Comparison of ENCODE assay signal across 8 cellular contexts in genomic region chrX:54529559-54530357, GRCh38. TPM values are rescaled to one million over a fixed set of nuclear protein-coding genes. Genes with fewer than 3 reads are reported as not detected.
DNase-seq lines count a peak whose midpoint lies in the region; ATAC-seq, FAIRE-seq and TF ChIP-seq lines count a peak whose summit lies in the region.

Gene GNL3L (plus strand): TSS chrX:54530219. CDS start chrX:54532567, 2,348 bp downstream.

- H3K9me1 ChIP-seq in keratinocyte (ENCODE audit: control insufficient read depth, extremely low read depth, insufficient read depth, low read length) = no peaks in the 10 kb centered on the region

- TF ChIP-seq CTCF in keratinocyte (optimal IDR thresholded peaks at IDR 0.05 in 1 of 3, IDR thresholded peaks at IDR 0.05 in 1 of 3, conservative IDR thresholded peaks at IDR 0.05 in 1 of 3; ENCODE audit: extremely low read depth in 1 of 3, insufficient read depth in 2 of 3, low read length in 3 of 3) = no peak

- H3K9ac ChIP-seq in keratinocyte (ENCODE audit: control insufficient read depth, extremely low read depth, insufficient read depth, low read length) = peak within 1 kb of the TSS; percentile 85

- peaks cover 27% of the 10 kb centered on the region for H3K4me1 Mint-ChIP-seq in central memory CD8-positive, alpha-beta T cell

- peak within 1 kb of the TSS; percentile 82 for H3K4me2 ChIP-seq in keratinocyte (ENCODE audit: control insufficient read depth, extremely low read depth, insufficient read depth, low read depth, low read length)

- peaks cover 0 to 1% of the 10 kb centered on the region in 2 experiments for H3K36me3 ChIP-seq in keratinocyte (ENCODE audit: control insufficient read depth in 2 of 2, extremely low read depth in 1 of 2, insufficient read depth in 2 of 2, low read length in 2 of 2)

- no peak for FAIRE-seq in keratinocyte (lab: Jason Lieb, UNC)

- H3K27ac Mint-ChIP-seq in central memory CD8-positive, alpha-beta T cell (ENCODE audit: low read depth) = peak within 1 kb of the TSS; percentile 92

- H3K79me2 ChIP-seq in keratinocyte (ENCODE audit: control insufficient read depth, insufficient read depth, low read length) = peaks cover 33% of the 10 kb centered on the region

- peak within 1 kb of the TSS; percentile 78 for H3K27ac ChIP-seq in keratinocyte (ENCODE audit: control insufficient read depth, insufficient read depth, low read length)

- no peaks in the 10 kb centered on the region for H3K27me3 Mint-ChIP-seq in central memory CD8-positive, alpha-beta T cell

- H3K4me1 ChIP-seq in keratinocyte (ENCODE audit: control insufficient read depth, extremely low read depth, insufficient read depth, low read length) = peaks cover 8% of the 10 kb centered on the region

- dilution Hi-C loops in keratinocyte (cut with MboI; ENCODE audit: extremely low pct_ligation_motif_present, low sequenced_read_pairs) = no loop called here

- H2AFZ ChIP-seq in keratinocyte (ENCODE audit: control insufficient read depth, low read length) = peak within 1 kb of the TSS; percentile 74

- no peaks in the 10 kb centered on the region for H4K20me1 ChIP-seq in keratinocyte (ENCODE audit: control insufficient read depth, extremely low read depth, insufficient read depth, low read length)

- peak within 1 kb of the TSS; percentile 89 for H3K4me3 Mint-ChIP-seq in central memory CD8-positive, alpha-beta T cell

- peak within 1 kb of the TSS; percentile 73 to 77 (median 74) for H3K4me3 ChIP-seq in keratinocyte (ENCODE audit: control insufficient read depth in 2 of 3, extremely low read depth in 1 of 3, insufficient read depth in 2 of 3, low read depth in 1 of 3, low read length in 3 of 3)

- no peaks in the 10 kb centered on the region for H3K9me3 ChIP-seq in keratinocyte (ENCODE audit: control insufficient read depth, low read depth, low read length)

- peaks cover 20% of the 10 kb centered on the region for H3K36me3 Mint-ChIP-seq in central memory CD8-positive, alpha-beta T cell (ENCODE audit: insufficient read depth)

- peaks cover 5% of the 10 kb centered on the region for H3K9me3 Mint-ChIP-seq in central memory CD8-positive, alpha-beta T cell

- no peaks in the 10 kb centered on the region for H3K27me3 ChIP-seq in keratinocyte (ENCODE audit: control insufficient read depth, extremely low read depth, insufficient read depth, low read length)

- ATAC-seq in GM19035 (IDR thresholded peaks at IDR 0.05; ENCODE audit: unreplicated experiment) (peak; percentile 82), HG03354 (IDR thresholded peaks at IDR 0.05; ENCODE audit: poor library complexity, severe bottlenecking, unreplicated experiment) (peak; percentile 87)
- ATAC-seq in central memory CD8-positive, alpha-beta T cell (replicated peaks; ENCODE audit: extremely low read depth, poor library complexity, severe bottlenecking) = peak; percentile 89

- DNase-seq in AG08396 (ENCODE audit: low spot score) (peak; percentile 91), NCI-H446 (lab: John Stamatoyannopoulos, UW) (peak; percentile 55 to 89), keratinocyte (ENCODE audit: low read depth, low spot score) (peak; percentile 28)
- peak; percentile 59 for DNase-seq in activated CD4-positive, CD25-positive, alpha-beta regulatory T cell treated with anti-CD3 and anti-CD28 coated beads, Interleukin-2, amount 50 U/mL, for 16 hours (ENCODE audit: low read depth, low spot score)
- peak; percentile 51 to 60 for DNase-seq in central memory CD8-positive, alpha-beta T cell (ENCODE audit: low spot score in 2 of 2)
- peak; percentile 63 to 73 (median 73) for DNase-seq in stimulated activated CD4-positive, alpha-beta T cell treated with anti-CD3 and anti-CD28 coated beads, Interleukin-12 subunit alpha, Interleukin-12 subunit beta, amount 100 ng/mL, for 48 hours (ENCODE audit: low read depth in 2 of 3, low spot score in 1 of 3)

RNA-seq across cellular contexts. Expression of gene GNL3L, which starts in this region (rescaled TPM):
- 12.1 to 27.5 TPM (median 15.7 TPM) in 3 replicates for polyA plus RNA-seq in keratinocyte
- polyA plus RNA-seq in keratinocyte (2011; ENCODE audit: low read depth) = 7.2 TPM
- polyA plus RNA-seq in keratinocyte (2011; cell fraction: cytosol; rRNA removed) = 11.8 and 13.2 TPM in 2 replicates
- 22.9 and 23.7 TPM in 2 replicates for polyA plus RNA-seq in keratinocyte (2011; cell fraction: nucleus; rRNA removed)
- 9.1 and 14.2 TPM in 2 replicates for polyA plus RNA-seq in keratinocyte (2012; ENCODE audit: low replicate concordance)
- 23.8 to 42.4 TPM (median 31.0 TPM) in 3 replicates for polyA minus RNA-seq in keratinocyte
- polyA minus RNA-seq in keratinocyte (2011; cell fraction: cytosol; rRNA and poly(A)+ RNA removed) = 23.2 TPM
- 23.5 and 43.3 TPM in 2 replicates for polyA minus RNA-seq in keratinocyte (2011; cell fraction: nucleus; rRNA and poly(A)+ RNA removed)

Comparison
In these comparisons a context has a peak if more than half of its experiments do, and no peak if none do; other contexts are left out.
1. Peak in every context shown above with its lines: DNase-seq, ATAC-seq, H3K4me3 ChIP-seq and H3K27ac ChIP-seq.
2. DNase-seq: peak in every context shown above with its lines; median percentile 91 in AG08396; 73 in stimulated activated CD4-positive, alpha-beta T cell treated with anti-CD3 and anti-CD28 coated beads, Interleukin-12 subunit alpha, Interleukin-12 subunit beta, amount 100 ng/mL, for 48 hours; 72 in NCI-H446; 59 in activated CD4-positive, CD25-positive, alpha-beta regulatory T cell treated with anti-CD3 and anti-CD28 coated beads, Interleukin-2, amount 50 U/mL, for 16 hours; 56 in central memory CD8-positive, alpha-beta T cell; 28 in keratinocyte.